8 cellular contexts compared by ENCODE assay signal in genomic region chrX:69618803-69619202, GRCh38. TPM values are rescaled to one million over a fixed set of nuclear protein-coding genes. Genes with fewer than 3 reads are reported as not detected.
DNase-seq lines count a peak whose midpoint lies in the region; ATAC-seq, FAIRE-seq and TF ChIP-seq lines count a peak whose summit lies in the region.

No MANE protein-coding gene starts in this region.

- H3K36me3 ChIP-seq in right atrium auricular region, result no peaks in the 10 kb centered on the region

- no peak overlapping the region for H3K27ac ChIP-seq in VCaP
- no peak overlapping the region for H3K27ac ChIP-seq in right atrium auricular region

- H3K27me3 ChIP-seq in right atrium auricular region, result no peaks in the 10 kb centered on the region

- DNase-seq in COLO829 (ENCODE audit: low spot score) (peak; percentile 2), right atrium auricular region (ENCODE audit: low spot score) (no peak), urothelium cell line (ENCODE audit: low spot score) (peak; percentile 7), NCI-H524 treated with DMSO at 0.1 percent for 48 hours (lab: John Stamatoyannopoulos, UW) (no peak), GF-D8 (lab: John Stamatoyannopoulos, UW) (no peak), posterior vena cava (ENCODE audit: low spot score) (no peak)

- TF ChIP-seq CTCF in VCaP (conservative IDR thresholded peaks at IDR 0.05), result peak; percentile 76
- TF ChIP-seq CTCF in right atrium auricular region (IDR thresholded peaks at IDR 0.05), result peak; percentile 13 to 70

- peak; percentile 42 for ATAC-seq in HG03575 (IDR thresholded peaks at IDR 0.05; ENCODE audit: extremely low read depth, insufficient number of reproducible peaks, low FRiP score, unreplicated experiment)

- H3K4me3 ChIP-seq in right atrium auricular region, result no peak overlapping the region

- no peak for FAIRE-seq in urothelium cell line (lab: Jason Lieb, UNC)

- H3K4me1 ChIP-seq in right atrium auricular region, result no peaks in the 10 kb centered on the region

- H3K9me3 ChIP-seq in right atrium auricular region, result peaks cover 0 to 4% of the 10 kb centered on the region in 2 donors

- intact Hi-C loops in posterior vena cava (cut with DNase I), result no loop called here

RNA-seq across cellular contexts. Expression of gene EDA, which starts 2.9 kb away (rescaled TPM):
- total RNA-seq in right atrium auricular region (10 to 100 TPM; 13.1 to 14.9 TPM), posterior vena cava (1 to 10 TPM; 4.8 to 6.8 TPM)

Comparison
In these comparisons a context has a peak if more than half of its experiments do, and no peak if none do; other contexts are left out.
1. DNase-seq: peak in COLO829 (single experiment) and urothelium cell line (single experiment); none in right atrium auricular region (single experiment), NCI-H524 treated with DMSO at 0.1 percent for 48 hours (single experiment), GF-D8 (single experiment) and posterior vena cava (single experiment).